In the genomic region with DNA sequence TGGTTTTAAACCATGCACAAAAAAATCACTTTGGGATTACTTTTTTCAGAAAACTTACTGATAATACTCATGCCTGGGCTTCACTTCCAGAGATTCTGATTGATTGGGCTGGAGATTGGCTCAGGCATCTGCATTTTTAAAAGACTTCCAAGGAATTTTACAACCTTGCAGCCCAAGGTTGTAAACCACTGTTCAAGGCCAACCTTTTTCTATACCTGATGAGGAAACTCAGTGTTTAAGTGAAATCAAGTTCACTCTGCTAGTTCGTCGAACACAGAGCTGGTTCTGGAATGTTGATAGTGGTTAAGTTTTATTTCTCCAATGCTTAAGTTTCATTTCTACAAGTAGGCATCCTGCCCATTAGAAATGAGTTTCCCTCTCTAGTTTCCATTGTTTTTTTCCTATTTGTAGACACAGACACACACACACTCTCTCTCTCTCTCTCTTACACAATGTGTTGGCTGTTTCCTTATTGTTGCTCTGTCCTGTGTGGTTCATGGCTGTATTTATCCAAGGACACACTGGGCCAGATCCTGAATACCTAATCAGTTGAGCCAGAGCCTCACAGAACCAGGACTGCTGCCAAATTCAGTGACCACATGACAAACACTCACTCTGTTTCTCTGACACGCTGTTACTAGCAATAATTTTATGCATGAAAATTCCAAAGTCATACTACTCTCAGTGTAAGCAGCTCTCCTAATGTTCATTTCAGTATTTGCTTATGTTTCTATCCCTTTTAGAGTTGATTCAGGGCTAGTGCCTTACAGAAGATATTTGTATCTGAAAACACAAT, we compare ENCODE assay signal across 9 cellular contexts. TPM values are rescaled to one million over a fixed set of nuclear protein-coding genes. Genes with fewer than 3 reads are reported as not detected.
DNase-seq lines count a peak whose midpoint lies in the region; ATAC-seq and TF ChIP-seq lines count a peak whose summit lies in the region.
"Had no signal": no experiment of that assay in that cellular context is flagged by ENCODE, and none has a peak within 500 bp of the region (broad histone marks: within the 10 kb centered on the region; RNA-seq: fewer than 3 reads in every experiment).

No MANE protein-coding gene starts in this region.

- no peak overlapping the region for H3K27ac Mint-ChIP-seq in activated CD4-positive, alpha-beta memory T cell treated with anti-CD3 and anti-CD28 coated beads, Interleukin-2, amount 10 ng/mL, durations not matched to agents 7 days and 5 days
- H3K27ac Mint-ChIP-seq: natural killer cell had no signal

- TF ChIP-seq EP300 in tibial nerve (IDR thresholded peaks at IDR 0.05), result peak; percentile 79 to 98

- TF ChIP-seq CTCF in LNCaP clone FGC (IDR thresholded peaks at IDR 0.05; ENCODE audit: control insufficient read depth, extremely low read depth, insufficient read depth) (no peak), tibial nerve (IDR thresholded peaks at IDR 0.05) (peak in 1 of 5 experiments; percentile 19)

- POLR2A ChIA-PET in activated CD4-positive, alpha-beta memory T cell treated with anti-CD3 and anti-CD28 coated beads, Interleukin-2, amount 10 ng/mL, durations not matched to agents 7 days and 5 days (lab: Charles Lee), result no interaction called here

- peak; percentile 83 for ATAC-seq in left lobe of liver

- DNase-seq in LNCaP clone FGC (ENCODE audit: low read depth) (peak; percentile 97), cerebellum (ENCODE audit: low spot score) (peak; percentile 84), left lobe of liver (ENCODE audit: low spot score) (peak; percentile 91), tibial nerve (ENCODE audit: low spot score in 2 of 2) (peak; percentile 84 to 95), SK-N-DZ (ENCODE audit: low spot score) (no peak)
- DNase-seq in effector CD8-positive, alpha-beta T cell (lab: John Stamatoyannopoulos, UW), result no peak
- no peak for DNase-seq in activated CD4-positive, alpha-beta memory T cell treated with anti-CD3 and anti-CD28 coated beads, Interleukin-2, amount 10 ng/mL, durations not matched to agents 7 days and 5 days
- no peak for DNase-seq in activated naive CD4-positive, alpha-beta T cell treated with anti-CD3 and anti-CD28 coated beads, Interleukin-2, amount 50 U/mL, for 16 hours
- DNase-seq: natural killer cell had no signal

- H3K36me3 Mint-ChIP-seq in activated CD4-positive, alpha-beta memory T cell treated with anti-CD3 and anti-CD28 coated beads, Interleukin-2, amount 10 ng/mL, durations not matched to agents 7 days and 5 days (ENCODE audit: low read depth), result no peaks in the 10 kb centered on the region
- H3K36me3 Mint-ChIP-seq: natural killer cell had no signal

- no peaks in the 10 kb centered on the region for H3K36me3 ChIP-seq in tibial nerve

- H3K27ac ChIP-seq in tibial nerve, result peak overlapping the region; percentile 67 to 93 (median 88)

- H3K4me3 Mint-ChIP-seq in activated CD4-positive, alpha-beta memory T cell treated with anti-CD3 and anti-CD28 coated beads, Interleukin-2, amount 10 ng/mL, durations not matched to agents 7 days and 5 days, result no peak overlapping the region
- H3K4me3 Mint-ChIP-seq: natural killer cell had no signal

- CTCF ChIA-PET in activated CD4-positive, alpha-beta memory T cell treated with anti-CD3 and anti-CD28 coated beads, Interleukin-2, amount 10 ng/mL, durations not matched to agents 7 days and 5 days (lab: Charles Lee), result no interaction called here

- peak in 1 of 2 donors; percentile 26 for TF ChIP-seq POLR2A in tibial nerve (IDR thresholded peaks at IDR 0.05)

- peaks cover 2% of the 10 kb centered on the region for H3K4me1 Mint-ChIP-seq in activated CD4-positive, alpha-beta memory T cell treated with anti-CD3 and anti-CD28 coated beads, Interleukin-2, amount 10 ng/mL, durations not matched to agents 7 days and 5 days

- H3K9me3 ChIP-seq in tibial nerve, result no peaks in the 10 kb centered on the region

- no peaks in the 10 kb centered on the region for H3K9me3 Mint-ChIP-seq in activated CD4-positive, alpha-beta memory T cell treated with anti-CD3 and anti-CD28 coated beads, Interleukin-2, amount 10 ng/mL, durations not matched to agents 7 days and 5 days
- H3K9me3 Mint-ChIP-seq: natural killer cell had no signal

- 1 to 2% methylated on average over 3 of the region's 3 CpGs for whole genome bisulfite sequencing in tibial nerve, 2 donors

- H3K4me3 ChIP-seq in LNCaP clone FGC (ENCODE audit: low read depth, low read length) (no peak overlapping the region), tibial nerve (peak overlapping the region in 1 of 4 donors; percentile 10)

- H3K27me3 Mint-ChIP-seq in activated CD4-positive, alpha-beta memory T cell treated with anti-CD3 and anti-CD28 coated beads, Interleukin-2, amount 10 ng/mL, durations not matched to agents 7 days and 5 days, result peaks cover 5% of the 10 kb centered on the region

- no peaks in the 10 kb centered on the region for H3K27me3 ChIP-seq in tibial nerve

- peaks cover 0 to 30% (median 25%) of the 10 kb centered on the region in 4 donors for H3K4me1 ChIP-seq in tibial nerve

RNA-seq across cellular contexts. Expression of gene IFIT1B, which starts 3.7 kb away (rescaled TPM):
- total RNA-seq in cerebellum (0.82 TPM), left lobe of liver (not detected), tibial nerve (not detected)
- total RNA-seq in activated CD4-positive, alpha-beta memory T cell treated with anti-CD3 and anti-CD28 coated beads, Interleukin-2, amount 10 ng/mL, durations not matched to agents 7 days and 5 days, result under 1 TPM in 1 of 2 experiments, not detected in 1; 0.15 TPM
- not detected in 2 replicates for polyA plus RNA-seq in SK-N-DZ (2014; cell fraction: cytosol; rRNA removed)
- polyA plus RNA-seq in SK-N-DZ (2014; cell fraction: nucleus; rRNA removed), result not detected in 2 replicates
- total RNA-seq: natural killer cell had no signal

RNA-seq across cellular contexts. Expression of gene IFIT1, which starts 18.3 kb away (rescaled TPM):
- total RNA-seq in cerebellum, result 5.1 TPM
- 9.6 TPM for total RNA-seq in left lobe of liver
- total RNA-seq in tibial nerve, result 10 to 100 TPM in 3 of 4 donors, 1 to 10 TPM in 1; 7.2 to 17.0 (median 13.9) TPM
- total RNA-seq in activated CD4-positive, alpha-beta memory T cell treated with anti-CD3 and anti-CD28 coated beads, Interleukin-2, amount 10 ng/mL, durations not matched to agents 7 days and 5 days, result 10 to 100 TPM; 69.8 to 71.6 TPM
- not detected in 2 replicates for polyA plus RNA-seq in SK-N-DZ (2014; cell fraction: cytosol; rRNA removed)
- 0.12 TPM in 1 of 2 replicates, not detected in the other for polyA plus RNA-seq in SK-N-DZ (2014; cell fraction: nucleus; rRNA removed)

RNA-seq across cellular contexts. Expression of gene IFIT5, which starts 40.3 kb away (rescaled TPM):
- total RNA-seq in cerebellum, result 35.0 TPM
- 3.8 TPM for total RNA-seq in left lobe of liver
- 10 to 100 TPM; 16.2 to 25.3 (median 21.9) TPM for total RNA-seq in tibial nerve
- 10 to 100 TPM; 44.0 to 45.1 TPM for total RNA-seq in activated CD4-positive, alpha-beta memory T cell treated with anti-CD3 and anti-CD28 coated beads, Interleukin-2, amount 10 ng/mL, durations not matched to agents 7 days and 5 days
- polyA plus RNA-seq in SK-N-DZ (2014; cell fraction: cytosol; rRNA removed), result 18.7 and 19.6 TPM in 2 replicates
- 9.8 and 13.9 TPM in 2 replicates for polyA plus RNA-seq in SK-N-DZ (2014; cell fraction: nucleus; rRNA removed)

RNA-seq across cellular contexts. Expression of gene IFIT3, which starts 46.3 kb away (rescaled TPM):
- total RNA-seq in cerebellum (2.4 TPM), left lobe of liver (8.7 TPM), tibial nerve (10 to 100 TPM in 3 of 4 donors, 1 to 10 TPM in 1; 7.2 to 24.9 (median 17.6) TPM)
- 10 to 100 TPM; 72.6 to 74.5 TPM for total RNA-seq in activated CD4-positive, alpha-beta memory T cell treated with anti-CD3 and anti-CD28 coated beads, Interleukin-2, amount 10 ng/mL, durations not matched to agents 7 days and 5 days
- not detected in 2 replicates for polyA plus RNA-seq in SK-N-DZ (2014; cell fraction: cytosol; rRNA removed)
- not detected in 2 replicates for polyA plus RNA-seq in SK-N-DZ (2014; cell fraction: nucleus; rRNA removed)

Comparison
In these comparisons a context has a peak if more than half of its experiments do, and no peak if none do; other contexts are left out.
1. DNase-seq: peak in LNCaP clone FGC (single experiment), cerebellum (single experiment), left lobe of liver (single experiment) and tibial nerve (2 of 2); none in effector CD8-positive, alpha-beta T cell (single experiment), activated CD4-positive, alpha-beta memory T cell treated with anti-CD3 and anti-CD28 coated beads, Interleukin-2, amount 10 ng/mL, durations not matched to agents 7 days and 5 days (single experiment), SK-N-DZ (single experiment) and activated naive CD4-positive, alpha-beta T cell treated with anti-CD3 and anti-CD28 coated beads, Interleukin-2, amount 50 U/mL, for 16 hours (single experiment).